ENCODE assay signal across 9 cellular contexts in the genomic region with DNA sequence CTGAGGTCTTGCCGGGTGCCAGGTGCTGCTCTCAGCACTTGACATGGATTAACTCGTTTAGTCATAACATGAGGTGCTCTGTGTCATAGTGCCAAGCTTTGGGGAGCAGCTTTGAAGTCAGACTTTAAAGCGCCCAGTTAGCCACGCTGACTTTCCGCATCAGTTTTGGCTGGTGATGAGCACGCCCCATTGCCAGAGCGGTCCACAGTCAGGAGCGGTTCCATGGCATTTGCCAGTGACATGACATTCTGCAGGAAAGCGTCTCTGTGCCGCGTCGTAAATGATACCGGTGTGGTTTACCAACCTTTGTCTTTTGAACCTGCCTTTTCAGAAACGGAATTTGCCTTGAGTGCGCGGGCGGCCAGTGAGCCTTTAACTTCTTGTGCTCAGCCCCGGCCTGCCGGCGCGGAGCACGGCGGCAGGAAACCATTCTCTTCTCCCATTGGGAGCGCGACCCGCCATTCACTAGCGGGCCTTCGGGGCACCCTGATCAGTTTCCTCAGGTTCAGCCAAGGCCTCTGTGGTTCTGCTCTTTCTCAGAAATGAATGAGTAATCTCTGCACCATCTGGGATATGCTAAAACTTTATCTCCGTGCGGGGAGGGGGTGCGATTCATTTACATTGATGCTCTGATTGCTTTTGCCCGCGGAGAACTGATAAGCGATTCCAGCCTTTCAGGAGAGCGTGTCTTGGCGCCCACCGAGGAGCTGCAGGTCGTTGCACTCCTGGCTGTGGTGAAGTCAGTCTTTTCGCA. TPM values are rescaled to one million over a fixed set of nuclear protein-coding genes. Genes with fewer than 3 reads are reported as not detected.
DNase-seq lines count a peak whose midpoint lies in the region; ATAC-seq lines count a peak whose summit lies in the region.
"Had no signal": no experiment of that assay in that cellular context is flagged by ENCODE, and none has a peak within 500 bp of the region (broad histone marks: within the 10 kb centered on the region; RNA-seq: fewer than 3 reads in every experiment).

No MANE protein-coding gene starts in this region.

- ATAC-seq in HG02840 (IDR thresholded peaks at IDR 0.05; ENCODE audit: low FRiP score, unreplicated experiment) (peak; percentile 69), HG03280 (IDR thresholded peaks at IDR 0.05; ENCODE audit: unreplicated experiment) (no peak)
- peak; percentile 69 for ATAC-seq in effector memory CD8-positive, alpha-beta T cell (replicated peaks)

- no peaks in the 10 kb centered on the region for H3K4me1 Mint-ChIP-seq in activated CD4-positive, alpha-beta T cell treated with anti-CD3 and anti-CD28 coated beads, Interleukin-2, amount 10 ng/mL, durations not matched to agents 24 days and 14 days
- H3K4me1 Mint-ChIP-seq in effector memory CD8-positive, alpha-beta T cell (ENCODE audit: low read depth in 2 of 2): no peaks in the 10 kb centered on the region
- H3K4me1 Mint-ChIP-seq: memory B cell had no signal

- H3K27ac Mint-ChIP-seq in activated CD4-positive, alpha-beta T cell treated with anti-CD3 and anti-CD28 coated beads, Interleukin-2, amount 10 ng/mL, durations not matched to agents 24 days and 14 days: peak overlapping the region; percentile 23
- H3K27ac Mint-ChIP-seq in effector memory CD8-positive, alpha-beta T cell: no peak overlapping the region
- H3K27ac Mint-ChIP-seq: memory B cell had no signal

- H3K4me3 Mint-ChIP-seq in activated CD4-positive, alpha-beta T cell treated with anti-CD3 and anti-CD28 coated beads, Interleukin-2, amount 10 ng/mL, durations not matched to agents 24 days and 14 days: no peak overlapping the region
- H3K4me3 Mint-ChIP-seq in effector memory CD8-positive, alpha-beta T cell: no peak overlapping the region
- H3K4me3 Mint-ChIP-seq: memory B cell had no signal

- H3K27me3 Mint-ChIP-seq in activated CD4-positive, alpha-beta T cell treated with anti-CD3 and anti-CD28 coated beads, Interleukin-2, amount 10 ng/mL, durations not matched to agents 24 days and 14 days: peaks cover 35% of the 10 kb centered on the region
- peaks cover 0 to 17% of the 10 kb centered on the region in 2 donors for H3K27me3 Mint-ChIP-seq in effector memory CD8-positive, alpha-beta T cell

- H3K9me3 Mint-ChIP-seq in activated CD4-positive, alpha-beta T cell treated with anti-CD3 and anti-CD28 coated beads, Interleukin-2, amount 10 ng/mL, durations not matched to agents 24 days and 14 days: no peaks in the 10 kb centered on the region
- H3K9me3 Mint-ChIP-seq in effector memory CD8-positive, alpha-beta T cell: no peaks in the 10 kb centered on the region
- H3K9me3 Mint-ChIP-seq: memory B cell had no signal

- DNase-seq in DMS 273 treated with DMSO at 0.1 percent for 48 hours (lab: John Stamatoyannopoulos, UW) (peak; percentile 38), lung microvascular endothelial cell (ENCODE audit: low read depth in 2 of 2) (peak; percentile 20 to 41), SKM-1 (lab: John Stamatoyannopoulos, UW; ENCODE audit: unreplicated experiment) (no peak)
- peak; percentile 83 for DNase-seq in activated CD4-positive, alpha-beta T cell treated with anti-CD3 and anti-CD28 coated beads, Interleukin-2, amount 10 ng/mL, durations not matched to agents 24 days and 14 days
- no peak for DNase-seq in effector memory CD8-positive, alpha-beta T cell
- DNase-seq in stimulated activated CD8-positive, alpha-beta memory T cell treated with anti-CD3 and anti-CD28 coated beads, Interleukin-4, amount 100 ng/mL, for 48 hours: peak; percentile 66

- H3K36me3 Mint-ChIP-seq in activated CD4-positive, alpha-beta T cell treated with anti-CD3 and anti-CD28 coated beads, Interleukin-2, amount 10 ng/mL, durations not matched to agents 24 days and 14 days (ENCODE audit: low read depth): no peaks in the 10 kb centered on the region
- H3K36me3 Mint-ChIP-seq in effector memory CD8-positive, alpha-beta T cell (ENCODE audit: insufficient read depth): no peaks in the 10 kb centered on the region
- H3K36me3 Mint-ChIP-seq: memory B cell had no signal

- intact Hi-C loops in activated CD4-positive, alpha-beta T cell treated with anti-CD3 and anti-CD28 coated beads, Interleukin-2, amount 10 ng/mL, durations not matched to agents 24 days and 14 days (cut with micrococcal nuclease): no loop called here

RNA-seq across cellular contexts. Expression of a gene that starts 1.7 kb away (rescaled TPM):
- total RNA-seq in activated CD4-positive, alpha-beta T cell treated with anti-CD3 and anti-CD28 coated beads, Interleukin-2, amount 10 ng/mL, durations not matched to agents 24 days and 14 days: not detected in 2 replicates
- total RNA-seq in lung microvascular endothelial cell: not detected in 2 replicates

Comparison
In these comparisons a context has a peak if more than half of its experiments do, and no peak if none do; other contexts are left out.
1. DNase-seq: peak in DMS 273 treated with DMSO at 0.1 percent for 48 hours (single experiment), activated CD4-positive, alpha-beta T cell treated with anti-CD3 and anti-CD28 coated beads, Interleukin-2, amount 10 ng/mL, durations not matched to agents 24 days and 14 days (single experiment), lung microvascular endothelial cell (2 of 2) and stimulated activated CD8-positive, alpha-beta memory T cell treated with anti-CD3 and anti-CD28 coated beads, Interleukin-4, amount 100 ng/mL, for 48 hours (single experiment); none in effector memory CD8-positive, alpha-beta T cell (0 of 3) and SKM-1 (single experiment).